ENCODE assay signal across 30 cellular contexts in genomic region chr1:30449003-30449402, GRCh38.
"Had no signal": no experiment of that assay in that cellular context is flagged by ENCODE, and none has a peak within 500 bp of the region (broad histone marks: within the 10 kb centered on the region; RNA-seq: fewer than 3 reads in every experiment).

No MANE protein-coding gene starts in this region.

- H3K27me3 ChIP-seq: ascending aorta, gastrocnemius medialis, pancreas, upper lobe of left lung, vagina had no signal

- H3K4me3 ChIP-seq: ascending aorta, esophagus squamous epithelium, gastrocnemius medialis, pancreas, prostate gland, sigmoid colon, upper lobe of left lung, vagina had no signal

- H3K36me3 ChIP-seq: ascending aorta, esophagus squamous epithelium, gastrocnemius medialis, pancreas, prostate gland, sigmoid colon, upper lobe of left lung, vagina, WERI-Rb-1 had no signal

- H3K27ac ChIP-seq: ascending aorta, esophagus squamous epithelium, gastrocnemius medialis, pancreas, prostate gland, sigmoid colon, upper lobe of left lung, vagina, WERI-Rb-1 had no signal

- H3K9me3 ChIP-seq: ascending aorta, esophagus squamous epithelium, gastrocnemius medialis, pancreas, prostate gland, sigmoid colon, upper lobe of left lung, vagina had no signal

- FAIRE-seq: keratinocyte, pancreas, small intestine had no signal

- H3K4me1 ChIP-seq: ascending aorta, esophagus squamous epithelium, gastrocnemius medialis, pancreas, prostate gland, sigmoid colon, upper lobe of left lung, vagina had no signal

- DNase-seq: activated CD4-positive, alpha-beta memory T cell treated with anti-CD3 and anti-CD28 coated beads, Interleukin-2, amount 10 ng/mL, durations not matched to agents 7 days and 5 days; activated CD4-positive, alpha-beta T cell treated with anti-CD3 and anti-CD28 coated beads for 48 hours; activated gamma-delta T cell; activated naive CD4-positive, alpha-beta T cell treated with anti-CD3 and anti-CD28 coated beads, Interleukin-2, amount 10 ng/mL, durations not matched to agents 7 days and 5 days; activated naive CD8-positive, alpha-beta T cell treated with anti-CD3 and anti-CD28 coated beads, Interleukin-2, amount 10 ng/mL, durations not matched to agents 7 days and 5 days; caudate nucleus; endodermal cell; esophagus squamous epithelium; gastrocnemius medialis; glutamatergic neuron; left cardiac atrium; left ventricle myocardium superior; naive B cell; pancreas; retina; sigmoid colon; small intestine; stimulated activated CD4-positive, alpha-beta T cell treated with anti-CD3 and anti-CD28 coated beads, Interleukin-1b, Interleukin-23, amount 100 ng/mL, for 48 hours; stimulated activated CD4-positive, alpha-beta T cell treated with anti-CD3 and anti-CD28 coated beads, Interleukin-4, amount 100 ng/mL, for 4 hours; stimulated activated CD8-positive, alpha-beta memory T cell treated with anti-CD3 and anti-CD28 coated beads, Interleukin-4, amount 100 ng/mL, for 48 hours; stimulated activated naive CD8-positive, alpha-beta T cell treated with anti-CD3 and anti-CD28 coated beads, Interleukin-15, amount 100 ng/mL, for 72 hours; substantia nigra; T-helper 17 cell; T1000; upper lobe of left lung; WERI-Rb-1 had no signal
